ENCODE assay signal across 24 cellular contexts in the genomic region with DNA sequence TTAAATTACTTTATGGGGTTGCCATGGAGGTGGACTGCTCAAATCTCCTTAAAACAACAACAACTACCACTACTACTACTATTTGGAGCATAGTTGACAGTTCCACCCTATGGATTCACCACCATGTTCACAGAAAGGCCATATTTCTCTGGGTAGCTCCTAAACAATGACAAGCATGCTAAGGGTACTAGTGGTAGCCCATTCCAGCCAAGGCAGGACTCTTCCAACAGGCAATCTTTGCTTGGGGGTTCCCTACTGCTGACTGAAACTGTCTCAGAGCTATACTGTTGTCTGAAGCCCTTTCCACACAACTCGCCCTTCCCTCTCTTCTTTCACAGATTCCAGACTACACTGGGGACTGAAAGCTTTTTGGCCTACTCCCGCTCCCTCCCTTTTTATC.
"Had no signal": no experiment of that assay in that cellular context is flagged by ENCODE, and none has a peak within 500 bp of the region (broad histone marks: within the 10 kb centered on the region; RNA-seq: fewer than 3 reads in every experiment).

No MANE protein-coding gene starts in this region.

- H3K4me1 ChIP-seq: foreskin keratinocyte had no signal

- H3K4me2 ChIP-seq: hepatocyte had no signal

- ATAC-seq: foreskin keratinocyte, gastroesophageal sphincter, heart left ventricle, left cardiac atrium, left lung, left ventricle myocardium superior, lower lobe of right lung, mucosa of descending colon had no signal

- H2AFZ ChIP-seq: hepatocyte had no signal

- H3K79me2 ChIP-seq: hepatocyte had no signal

- H3K36me3 ChIP-seq: esophagus muscularis mucosa, gastroesophageal sphincter, heart left ventricle, left lung, lower lobe of right lung had no signal

- DNase-seq: dermis blood vessel endothelial cell; dorsolateral prefrontal cortex; effector CD4-positive, alpha-beta T cell; effector memory CD4-positive, alpha-beta T cell; foreskin keratinocyte; heart left ventricle; hypothalamus; immature natural killer cell; islet precursor cell; kidney; kidney glomerular epithelial cell; left cardiac atrium; left lung; left ventricle myocardium superior; lower lobe of right lung; mesenchymal stem cell; mucosa of descending colon had no signal

- H3K27ac ChIP-seq: coronary artery, esophagus muscularis mucosa, foreskin keratinocyte, gastroesophageal sphincter, heart left ventricle, hepatocyte, left lung, lower lobe of right lung had no signal

- H3K9me3 ChIP-seq: esophagus muscularis mucosa, gastroesophageal sphincter, heart left ventricle, left lung, lower lobe of right lung, mucosa of descending colon had no signal

- FAIRE-seq: colon, endothelial cell of umbilical vein, frontal cortex, kidney had no signal

- H3K4me3 ChIP-seq: coronary artery, dorsolateral prefrontal cortex, esophagus muscularis mucosa, gastroesophageal sphincter, heart left ventricle, hepatocyte, left lung, lower lobe of right lung, mucosa of descending colon had no signal
